In genomic region chr18:79684283-79684631, GRCh38 we compare ENCODE assay signal across 20 cellular contexts. TPM values are rescaled to one million over a fixed set of nuclear protein-coding genes. Genes with fewer than 3 reads are reported as not detected.
DNase-seq lines count a peak whose midpoint lies in the region; ATAC-seq, FAIRE-seq and TF ChIP-seq lines count a peak whose summit lies in the region.
"Had no signal": no experiment of that assay in that cellular context is flagged by ENCODE, and none has a peak within 500 bp of the region (broad histone marks: within the 10 kb centered on the region; RNA-seq: fewer than 3 reads in every experiment).

No MANE protein-coding gene starts in this region.

- CTCF ChIA-PET in CD8-positive, alpha-beta T cell (lab: Charles Lee) = no interaction called here
- CTCF ChIA-PET in activated CD8-positive, alpha-beta T cell treated with anti-CD3 and anti-CD28 coated beads for 36 hours (lab: Charles Lee) = no interaction called here

- H3K36me3 ChIP-seq in CD8-positive, alpha-beta T cell (ENCODE audit: insufficient read depth, low read length) = no peaks in the 10 kb centered on the region
- H3K36me3 ChIP-seq: adrenal gland, HAP-1 had no signal

- H3K27ac ChIP-seq in CD8-positive, alpha-beta T cell (ENCODE audit: low read depth, low read length) = no peak overlapping the region
- H3K27ac ChIP-seq: adrenal gland, esophagus muscularis mucosa had no signal

- no peaks in the 10 kb centered on the region for H3K27me3 ChIP-seq in CD8-positive, alpha-beta T cell (ENCODE audit: insufficient read depth, low read length)
- H3K27me3 ChIP-seq: adrenal gland, esophagus muscularis mucosa, stomach had no signal

- ATAC-seq in CD8-positive, alpha-beta T cell = peak; percentile 1
- no peak for ATAC-seq in activated CD8-positive, alpha-beta T cell treated with anti-CD3 and anti-CD28 coated beads for 36 hours
- no peak for ATAC-seq in naive thymus-derived CD8-positive, alpha-beta T cell
- ATAC-seq: PC-3 had no signal

- H3K4me3 ChIP-seq in CD8-positive, alpha-beta T cell (ENCODE audit: low read depth, low read length) = no peak overlapping the region
- H3K4me3 ChIP-seq: adrenal gland, esophagus muscularis mucosa, HAP-1, stomach had no signal

- intact Hi-C loops in CD8-positive, alpha-beta T cell (cut with DNase I, micrococcal nuclease) = loop anchor here in 1 of 2 experiments (5.0 kb wide), 1 partner anchor 228 kb away; no protein-coding TSS in a partner anchor
- intact Hi-C loops in activated CD8-positive, alpha-beta T cell treated with anti-CD3 and anti-CD28 coated beads for 36 hours (cut with micrococcal nuclease) = loop anchor here (10.0 kb wide), 1 partner anchor 261 kb away; no protein-coding TSS in a partner anchor

- no peak for TF ChIP-seq CTCF in CD8-positive, alpha-beta T cell (IDR thresholded peaks at IDR 0.05)
- no peak for TF ChIP-seq CTCF in activated CD8-positive, alpha-beta T cell treated with anti-CD3 and anti-CD28 coated beads for 36 hours (IDR thresholded peaks at IDR 0.05)

- no peaks in the 10 kb centered on the region for H3K9me3 Mint-ChIP-seq in activated T-cell treated with anti-CD3 and anti-CD28 coated beads, Interleukin-2, amount 50 U/mL, for 24 hours
- no peaks in the 10 kb centered on the region for H3K9me3 Mint-ChIP-seq in CD8-positive, alpha-beta T cell
- no peaks in the 10 kb centered on the region for H3K9me3 Mint-ChIP-seq in activated CD8-positive, alpha-beta T cell treated with anti-CD3 and anti-CD28 coated beads for 36 hours
- peaks cover 0 to 4% (median 0%) of the 10 kb centered on the region in 9 donors for H3K9me3 Mint-ChIP-seq in naive thymus-derived CD8-positive, alpha-beta T cell
- H3K9me3 Mint-ChIP-seq: naive B cell had no signal

- peak overlapping the region; percentile 95 for H3K27ac Mint-ChIP-seq in activated T-cell treated with anti-CD3 and anti-CD28 coated beads, Interleukin-2, amount 50 U/mL, for 24 hours
- peak overlapping the region; percentile 79 for H3K27ac Mint-ChIP-seq in CD8-positive, alpha-beta T cell
- peak overlapping the region; percentile 96 for H3K27ac Mint-ChIP-seq in activated CD8-positive, alpha-beta T cell treated with anti-CD3 and anti-CD28 coated beads for 36 hours
- H3K27ac Mint-ChIP-seq in naive thymus-derived CD8-positive, alpha-beta T cell = peak overlapping the region; percentile 50 to 97 (median 84)
- H3K27ac Mint-ChIP-seq: progenitor cell of endocrine pancreas had no signal

- no peak for FAIRE-seq in RCC 7860 (lab: Jason Lieb, UNC)

- no peak for DNase-seq in activated T-cell treated with anti-CD3 and anti-CD28 coated beads, Interleukin-2, amount 50 U/mL, for 24 hours
- DNase-seq in activated T-cell treated with anti-CD3 and anti-CD28 coated beads for 4 hours (no peak), RCC 7860 (ENCODE audit: low spot score) (no peak), NCI-H1436 treated with DMSO at 0.1 percent for 48 hours (lab: John Stamatoyannopoulos, UW) (no peak), NCI-H774 (lab: John Stamatoyannopoulos, UW) (no peak)
- DNase-seq in CD8-positive, alpha-beta T cell = peak in 5 of 7 experiments; percentile 21 to 65 (median 35)
- peak; percentile 46 for DNase-seq in activated CD8-positive, alpha-beta T cell treated with anti-CD3 and anti-CD28 coated beads for 36 hours
- DNase-seq in naive thymus-derived CD8-positive, alpha-beta T cell = peak in 3 of 10 donors; percentile 44 to 64 (median 53)
- DNase-seq: ACHN, adrenal gland, glutamatergic neuron, KBM-7, naive B cell, NCI-H2081 treated with DMSO at 0.1 percent for 48 hours, NCI-H526 treated with DMSO at 0.1 percent for 48 hours, PC-3, stomach had no signal

- POLR2A ChIA-PET in CD8-positive, alpha-beta T cell (lab: Charles Lee) = no interaction called here
- POLR2A ChIA-PET in activated CD8-positive, alpha-beta T cell treated with anti-CD3 and anti-CD28 coated beads for 36 hours (lab: Charles Lee) = interaction anchor here (1.0 to 1.6 kb wide), 3 partner anchors 23 to 350 kb away, joined by 3 read pairs; partner anchors contain the start of gene RBFA
- POLR2A ChIA-PET in naive thymus-derived CD8-positive, alpha-beta T cell (lab: Charles Lee) = no interaction called here

- no peaks in the 10 kb centered on the region for H3K27me3 Mint-ChIP-seq in activated T-cell treated with anti-CD3 and anti-CD28 coated beads, Interleukin-2, amount 50 U/mL, for 24 hours
- H3K27me3 Mint-ChIP-seq in CD8-positive, alpha-beta T cell (ENCODE audit: low read depth) = no peaks in the 10 kb centered on the region
- H3K27me3 Mint-ChIP-seq in activated CD8-positive, alpha-beta T cell treated with anti-CD3 and anti-CD28 coated beads for 36 hours = no peaks in the 10 kb centered on the region
- H3K27me3 Mint-ChIP-seq in naive thymus-derived CD8-positive, alpha-beta T cell = no peaks in the 10 kb centered on the region
- H3K27me3 Mint-ChIP-seq: naive B cell, progenitor cell of endocrine pancreas had no signal

- H3K4me3 Mint-ChIP-seq in activated T-cell treated with anti-CD3 and anti-CD28 coated beads, Interleukin-2, amount 50 U/mL, for 24 hours = peak overlapping the region; percentile 88
- peak overlapping the region; percentile 58 for H3K4me3 Mint-ChIP-seq in CD8-positive, alpha-beta T cell
- peak overlapping the region; percentile 97 for H3K4me3 Mint-ChIP-seq in activated CD8-positive, alpha-beta T cell treated with anti-CD3 and anti-CD28 coated beads for 36 hours
- peak overlapping the region; percentile 44 to 95 (median 74) for H3K4me3 Mint-ChIP-seq in naive thymus-derived CD8-positive, alpha-beta T cell

- peaks cover 73% of the 10 kb centered on the region for H3K4me1 Mint-ChIP-seq in activated T-cell treated with anti-CD3 and anti-CD28 coated beads, Interleukin-2, amount 50 U/mL, for 24 hours (ENCODE audit: low read depth)
- peaks cover 73% of the 10 kb centered on the region for H3K4me1 Mint-ChIP-seq in CD8-positive, alpha-beta T cell (ENCODE audit: low read depth)
- peaks cover 68% of the 10 kb centered on the region for H3K4me1 Mint-ChIP-seq in activated CD8-positive, alpha-beta T cell treated with anti-CD3 and anti-CD28 coated beads for 36 hours (ENCODE audit: low read depth)
- peaks cover 28 to 78% (median 71%) of the 10 kb centered on the region in 4 donors for H3K4me1 Mint-ChIP-seq in naive thymus-derived CD8-positive, alpha-beta T cell

- H3K36me3 Mint-ChIP-seq in activated T-cell treated with anti-CD3 and anti-CD28 coated beads, Interleukin-2, amount 50 U/mL, for 24 hours (ENCODE audit: low read depth) = peaks cover 50% of the 10 kb centered on the region
- H3K36me3 Mint-ChIP-seq in CD8-positive, alpha-beta T cell = peaks cover 45% of the 10 kb centered on the region
- peaks cover 46% of the 10 kb centered on the region for H3K36me3 Mint-ChIP-seq in activated CD8-positive, alpha-beta T cell treated with anti-CD3 and anti-CD28 coated beads for 36 hours (ENCODE audit: low read depth)
- peaks cover 0 to 13% (median 0%) of the 10 kb centered on the region in 3 donors for H3K36me3 Mint-ChIP-seq in naive thymus-derived CD8-positive, alpha-beta T cell
- H3K36me3 Mint-ChIP-seq: naive B cell had no signal

- H3K9me3 ChIP-seq in CD8-positive, alpha-beta T cell (ENCODE audit: low read length) = no peaks in the 10 kb centered on the region
- H3K9me3 ChIP-seq: adrenal gland, esophagus muscularis mucosa, HAP-1, stomach had no signal

- H3K4me1 ChIP-seq in CD8-positive, alpha-beta T cell (ENCODE audit: insufficient read depth, low read length) = peaks cover 61% of the 10 kb centered on the region

RNA-seq across cellular contexts. Expression of gene CTDP1, which starts 4.7 kb away (rescaled TPM):
- total RNA-seq in CD8-positive, alpha-beta T cell = 100 to 1,000 TPM; 110 to 121 TPM
- 10 to 100 TPM; 54.9 to 55.6 TPM for total RNA-seq in activated CD8-positive, alpha-beta T cell treated with anti-CD3 and anti-CD28 coated beads for 36 hours
- 10 to 100 TPM; 45.4 to 46.2 TPM for total RNA-seq in naive thymus-derived CD8-positive, alpha-beta T cell
- 10 to 100 TPM in 2 of 3 donors, 1 to 10 TPM in 1; 7.9 to 31.1 (median 14.7) TPM for polyA plus RNA-seq in naive thymus-derived CD8-positive, alpha-beta T cell

Comparison
In these comparisons a context has a peak if more than half of its experiments do, and no peak if none do; other contexts are left out.
1. DNase-seq: peak in CD8-positive, alpha-beta T cell (5 of 7) and activated CD8-positive, alpha-beta T cell treated with anti-CD3 and anti-CD28 coated beads for 36 hours (single experiment); none in activated T-cell treated with anti-CD3 and anti-CD28 coated beads, Interleukin-2, amount 50 U/mL, for 24 hours (single experiment), activated T-cell treated with anti-CD3 and anti-CD28 coated beads for 4 hours (single experiment), RCC 7860 (single experiment), NCI-H1436 treated with DMSO at 0.1 percent for 48 hours (single experiment) and NCI-H774 (single experiment).
2. Peak in every context shown above with its lines, with median percentiles within 50 percentile points of each other: H3K27ac Mint-ChIP-seq and H3K4me3 Mint-ChIP-seq.